In genomic region chr18:49055787-49056186, GRCh38 we compare ENCODE assay signal across 8 cellular contexts.
DNase-seq lines count a peak whose midpoint lies in the region; ATAC-seq and TF ChIP-seq lines count a peak whose summit lies in the region.

No MANE protein-coding gene starts in this region.

- peak overlapping the region; percentile 72 to 89 for H3K4me3 Mint-ChIP-seq in CD14-positive monocyte

- H3K4me1 Mint-ChIP-seq in CD14-positive monocyte: peaks cover 35% of the 10 kb centered on the region

- H4K20me1 ChIP-seq in OCI-LY3 (ENCODE audit: insufficient read depth, low read length): no peaks in the 10 kb centered on the region

- H3K27ac Mint-ChIP-seq in CD14-positive monocyte: peak overlapping the region; percentile 88 to 94 (median 92)

- H3K9ac ChIP-seq in OCI-LY3 (ENCODE audit: low read length): peak overlapping the region; percentile 37

- intact Hi-C loops in CD14-positive monocyte (cut with micrococcal nuclease) (loop anchor here in 1 of 2 donors (10.0 kb wide), 1 partner anchor 101 kb away; the partner anchor contains the start of gene SMAD7), psoas muscle (cut with DNase I) (no loop called here)

- H3K79me2 ChIP-seq in OCI-LY3 (ENCODE audit: low read length): no peaks in the 10 kb centered on the region

- ATAC-seq in GM21619 (IDR thresholded peaks at IDR 0.05; ENCODE audit: unreplicated experiment): peak; percentile 71
- ATAC-seq in psoas muscle: peak in 3 of 4 donors; percentile 55 to 70 (median 66)
- no peak for ATAC-seq in GM21526 (IDR thresholded peaks at IDR 0.05; ENCODE audit: low FRiP score, unreplicated experiment)

- peak overlapping the region; percentile 55 for H3K4me2 ChIP-seq in OCI-LY3 (ENCODE audit: low read length)

- no peaks in the 10 kb centered on the region for H3K27me3 ChIP-seq in OCI-LY3 (ENCODE audit: low read depth, low read length)
- H3K27me3 ChIP-seq in psoas muscle (ENCODE audit: insufficient read depth in 3 of 3, low read length in 2 of 3): no peaks in the 10 kb centered on the region
- no peaks in the 10 kb centered on the region for H3K27me3 ChIP-seq in BE2C

- H3K36me3 ChIP-seq in OCI-LY3 (replicated peaks; ENCODE audit: low read depth, low read length) (no peaks in the 10 kb centered on the region), psoas muscle (ENCODE audit: insufficient read depth in 1 of 2, low read depth in 1 of 2) (no peaks in the 10 kb centered on the region), BE2C (no peaks in the 10 kb centered on the region)

- H3K4me1 ChIP-seq in OCI-LY3 (ENCODE audit: low read length) (peaks cover 16% of the 10 kb centered on the region), psoas muscle (peaks cover 19% of the 10 kb centered on the region), BE2C (peaks cover 33% of the 10 kb centered on the region)

- peak; percentile 94 for DNase-seq in CD14-positive monocyte (ENCODE audit: low spot score)
- peak; percentile 71 for DNase-seq in dermis blood vessel endothelial cell
- peak; percentile 74 to 80 for DNase-seq in psoas muscle
- no peak for DNase-seq in effector CD8-positive, alpha-beta T cell (lab: John Stamatoyannopoulos, UW)
- no peak for DNase-seq in BE2C

- H3K9me3 ChIP-seq in OCI-LY3 (ENCODE audit: insufficient read depth, low read length): no peaks in the 10 kb centered on the region
- no peaks in the 10 kb centered on the region for H3K9me3 ChIP-seq in psoas muscle
- no peaks in the 10 kb centered on the region for H3K9me3 ChIP-seq in BE2C

- peaks cover 0 to 3% (median 0%) of the 10 kb centered on the region in 7 donors for H3K9me3 Mint-ChIP-seq in CD14-positive monocyte

- peak overlapping the region; percentile 49; the same call in 1 of the 2 replicates for H2AFZ ChIP-seq in OCI-LY3 (ENCODE audit: low read depth, low read length)

- peak overlapping the region; percentile 34 for H3K4me3 ChIP-seq in OCI-LY3 (ENCODE audit: low read length)
- no peak overlapping the region for H3K4me3 ChIP-seq in psoas muscle
- no peak overlapping the region for H3K4me3 ChIP-seq in BE2C (ENCODE audit: low read depth, low read length)

- peaks cover 0 to 26% of the 10 kb centered on the region in 2 donors for H3K36me3 Mint-ChIP-seq in CD14-positive monocyte

- TF ChIP-seq CTCF in CD14-positive monocyte (IDR thresholded peaks at IDR 0.05) (no peak), OCI-LY3 (IDR thresholded peaks at IDR 0.05; ENCODE audit: low read depth, low read length) (no peak), psoas muscle (IDR thresholded peaks at IDR 0.05) (no peak), BE2C (IDR thresholded peaks at IDR 0.05; ENCODE audit: low read depth, low read length) (no peak)

- 72 to 76% (median 76%) methylated on average over 11 of the region's 11 CpGs for WGBS in psoas muscle, 3 donors

- H3K27me3 Mint-ChIP-seq in CD14-positive monocyte (ENCODE audit: low read depth in 3 of 3): peaks cover 0 to 13% (median 2%) of the 10 kb centered on the region in 3 donors

- H3K27ac ChIP-seq in OCI-LY3 (ENCODE audit: low read length) (peak overlapping the region; percentile 37), psoas muscle (no peak overlapping the region)

Comparison
In these comparisons a context has a peak if more than half of its experiments do, and no peak if none do; other contexts are left out.
1. DNase-seq: peak in CD14-positive monocyte (single experiment), dermis blood vessel endothelial cell (single experiment) and psoas muscle (2 of 2); none in effector CD8-positive, alpha-beta T cell (single experiment) and BE2C (single experiment).